ENCODE assay signal across 1 cellular context in the genomic region with DNA sequence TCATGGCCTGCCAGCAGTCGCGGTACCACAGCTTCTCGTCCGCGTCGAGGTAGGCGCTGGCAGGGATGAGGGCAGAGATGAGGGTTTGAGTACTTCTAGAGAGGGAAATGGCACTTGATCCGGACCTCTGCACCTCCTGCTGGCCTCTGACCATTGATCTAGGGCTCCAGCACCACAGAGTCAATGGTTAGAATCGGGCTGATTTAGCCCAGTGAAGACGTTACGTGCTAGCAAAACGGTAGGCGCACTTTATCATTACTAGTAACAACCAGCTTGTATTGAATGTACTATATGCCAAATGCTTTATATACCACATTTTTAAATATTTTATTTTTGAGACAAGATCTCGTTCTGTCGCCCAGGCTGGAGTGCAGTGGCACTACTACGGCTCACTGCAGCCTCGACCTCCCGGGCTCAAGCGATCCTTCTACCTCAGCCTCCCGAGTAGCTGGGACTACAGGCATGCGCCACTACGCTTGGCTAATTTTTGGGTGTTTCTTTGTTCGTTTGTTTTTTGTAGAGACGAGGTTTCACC.
A peak's percentile ranks its signal among the peaks of the same experiment; 100 is the strongest.
TF ChIP-seq lines count a peak whose summit lies in the region.

No MANE protein-coding gene starts in this region.

TF ChIP-seq in HepG2, 621 proteins besides CTCF, POLR2A, EP300 and RAD21 (continued from another document):
- TF ChIP-seq, protein P1, sequence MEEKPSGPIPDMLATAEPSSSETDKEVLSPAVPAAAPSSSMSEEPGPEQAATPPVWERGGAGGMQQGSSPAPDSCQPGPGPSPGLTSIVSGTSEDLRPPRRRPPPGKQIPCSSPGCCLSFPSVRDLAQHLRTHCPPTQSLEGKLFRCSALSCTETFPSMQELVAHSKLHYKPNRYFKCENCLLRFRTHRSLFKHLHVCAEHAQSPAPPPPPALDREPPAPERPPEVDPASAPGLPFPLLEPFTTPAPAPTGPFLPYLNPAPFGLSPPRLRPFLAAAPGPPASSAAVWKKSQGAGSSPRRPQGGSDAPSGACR (CRISPR knock-in tag; IDR thresholded peaks at IDR 0.05): no peak
- TF ChIP-seq XRCC5 (optimal IDR thresholded peaks at IDR 0.05; ENCODE audit: low read length) (no peak), FOXP1 (IDR thresholded peaks at IDR 0.05) (no peak), FOXP1 (CRISPR knock-in tag; IDR thresholded peaks at IDR 0.05) (peak; percentile 6; the same call in 1 of the 2 replicates), KMT2B (CRISPR knock-in tag; IDR thresholded peaks at IDR 0.05) (no peak; the same call in 1 of the 2 replicates), ZNF652 (CRISPR knock-in tag; IDR thresholded peaks at IDR 0.05; ENCODE audit: borderline replicate concordance, low read depth) (no peak), DMAP1 (CRISPR knock-in tag; IDR thresholded peaks at IDR 0.05) (no peak), ZNF724P (CRISPR knock-in tag; IDR thresholded peaks at IDR 0.05; ENCODE audit: borderline replicate concordance) (0 out of 2 replicates have a peak, but pooled peaks have one; percentile 27), ZNF557 (CRISPR knock-in tag; IDR thresholded peaks at IDR 0.05) (no peak), HNRNPK (IDR thresholded peaks at IDR 0.05; ENCODE audit: low read depth, low read length, poor library complexity, severe bottlenecking) (no peak), HNRNPLL (IDR thresholded peaks at IDR 0.05; ENCODE audit: low read depth, low read length, poor library complexity, severe bottlenecking) (no peak), SPEN (CRISPR knock-in tag; IDR thresholded peaks at IDR 0.05; ENCODE audit: low read depth) (peak; percentile 5; the same call in 1 of the 2 replicates), ZNF713 (CRISPR knock-in tag; IDR thresholded peaks at IDR 0.05) (0 out of 2 replicates have a peak, but pooled peaks have one; percentile 44), HDAC6 (IDR thresholded peaks at IDR 0.05; ENCODE audit: low read depth, low read length) (no peak), SCMH1 (CRISPR knock-in tag; IDR thresholded peaks at IDR 0.05; ENCODE audit: borderline replicate concordance) (no peak), POLR2AphosphoS5 (IDR thresholded peaks at IDR 0.05; ENCODE audit: low read depth, low read length) (no peak), MEF2D (CRISPR knock-in tag; IDR thresholded peaks at IDR 0.05) (no peak), ARNTL (CRISPR knock-in tag; IDR thresholded peaks at IDR 0.05) (peak; percentile 23; the same call in 1 of the 2 replicates), ZBTB1 (CRISPR knock-in tag; IDR thresholded peaks at IDR 0.05; ENCODE audit: borderline replicate concordance) (no peak), ZNF75D (CRISPR knock-in tag; IDR thresholded peaks at IDR 0.05; ENCODE audit: borderline replicate concordance) (no peak), PCBP2 (optimal IDR thresholded peaks at IDR 0.05; ENCODE audit: low read depth, low read length, poor library complexity, severe bottlenecking) (no peak), TEAD3 (CRISPR knock-in tag; optimal IDR thresholded peaks at IDR 0.05; ENCODE audit: borderline replicate concordance) (no peak)
- TF ChIP-seq, protein P2, sequence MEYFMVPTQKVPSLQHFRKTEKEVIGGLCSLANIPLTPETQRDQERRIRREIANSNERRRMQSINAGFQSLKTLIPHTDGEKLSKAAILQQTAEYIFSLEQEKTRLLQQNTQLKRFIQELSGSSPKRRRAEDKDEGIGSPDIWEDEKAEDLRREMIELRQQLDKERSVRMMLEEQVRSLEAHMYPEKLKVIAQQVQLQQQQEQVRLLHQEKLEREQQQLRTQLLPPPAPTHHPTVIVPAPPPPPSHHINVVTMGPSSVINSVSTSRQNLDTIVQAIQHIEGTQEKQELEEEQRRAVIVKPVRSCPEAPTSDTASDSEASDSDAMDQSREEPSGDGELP (IDR thresholded peaks at IDR 0.05; ENCODE audit: borderline replicate concordance, low read depth): 0 out of 2 replicates have a peak, but pooled peaks have one; percentile 31
- TF ChIP-seq, protein P3, sequence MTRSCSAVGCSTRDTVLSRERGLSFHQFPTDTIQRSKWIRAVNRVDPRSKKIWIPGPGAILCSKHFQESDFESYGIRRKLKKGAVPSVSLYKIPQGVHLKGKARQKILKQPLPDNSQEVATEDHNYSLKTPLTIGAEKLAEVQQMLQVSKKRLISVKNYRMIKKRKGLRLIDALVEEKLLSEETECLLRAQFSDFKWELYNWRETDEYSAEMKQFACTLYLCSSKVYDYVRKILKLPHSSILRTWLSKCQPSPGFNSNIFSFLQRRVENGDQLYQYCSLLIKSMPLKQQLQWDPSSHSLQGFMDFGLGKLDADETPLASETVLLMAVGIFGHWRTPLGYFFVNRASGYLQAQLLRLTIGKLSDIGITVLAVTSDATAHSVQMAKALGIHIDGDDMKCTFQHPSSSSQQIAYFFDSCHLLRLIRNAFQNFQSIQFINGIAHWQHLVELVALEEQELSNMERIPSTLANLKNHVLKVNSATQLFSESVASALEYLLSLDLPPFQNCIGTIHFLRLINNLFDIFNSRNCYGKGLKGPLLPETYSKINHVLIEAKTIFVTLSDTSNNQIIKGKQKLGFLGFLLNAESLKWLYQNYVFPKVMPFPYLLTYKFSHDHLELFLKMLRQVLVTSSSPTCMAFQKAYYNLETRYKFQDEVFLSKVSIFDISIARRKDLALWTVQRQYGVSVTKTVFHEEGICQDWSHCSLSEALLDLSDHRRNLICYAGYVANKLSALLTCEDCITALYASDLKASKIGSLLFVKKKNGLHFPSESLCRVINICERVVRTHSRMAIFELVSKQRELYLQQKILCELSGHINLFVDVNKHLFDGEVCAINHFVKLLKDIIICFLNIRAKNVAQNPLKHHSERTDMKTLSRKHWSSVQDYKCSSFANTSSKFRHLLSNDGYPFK (CRISPR knock-in tag; IDR thresholded peaks at IDR 0.05; ENCODE audit: borderline replicate concordance): no peak
- TF ChIP-seq, protein P4, sequence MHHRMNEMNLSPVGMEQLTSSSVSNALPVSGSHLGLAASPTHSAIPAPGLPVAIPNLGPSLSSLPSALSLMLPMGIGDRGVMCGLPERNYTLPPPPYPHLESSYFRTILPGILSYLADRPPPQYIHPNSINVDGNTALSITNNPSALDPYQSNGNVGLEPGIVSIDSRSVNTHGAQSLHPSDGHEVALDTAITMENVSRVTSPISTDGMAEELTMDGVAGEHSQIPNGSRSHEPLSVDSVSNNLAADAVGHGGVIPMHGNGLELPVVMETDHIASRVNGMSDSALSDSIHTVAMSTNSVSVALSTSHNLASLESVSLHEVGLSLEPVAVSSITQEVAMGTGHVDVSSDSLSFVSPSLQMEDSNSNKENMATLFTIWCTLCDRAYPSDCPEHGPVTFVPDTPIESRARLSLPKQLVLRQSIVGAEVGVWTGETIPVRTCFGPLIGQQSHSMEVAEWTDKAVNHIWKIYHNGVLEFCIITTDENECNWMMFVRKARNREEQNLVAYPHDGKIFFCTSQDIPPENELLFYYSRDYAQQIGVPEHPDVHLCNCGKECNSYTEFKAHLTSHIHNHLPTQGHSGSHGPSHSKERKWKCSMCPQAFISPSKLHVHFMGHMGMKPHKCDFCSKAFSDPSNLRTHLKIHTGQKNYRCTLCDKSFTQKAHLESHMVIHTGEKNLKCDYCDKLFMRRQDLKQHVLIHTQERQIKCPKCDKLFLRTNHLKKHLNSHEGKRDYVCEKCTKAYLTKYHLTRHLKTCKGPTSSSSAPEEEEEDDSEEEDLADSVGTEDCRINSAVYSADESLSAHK (CRISPR knock-in tag; IDR thresholded peaks at IDR 0.05; ENCODE audit: borderline replicate concordance): 0 out of 2 replicates have a peak, but pooled peaks have one; percentile 19
- TF ChIP-seq, protein P5, sequence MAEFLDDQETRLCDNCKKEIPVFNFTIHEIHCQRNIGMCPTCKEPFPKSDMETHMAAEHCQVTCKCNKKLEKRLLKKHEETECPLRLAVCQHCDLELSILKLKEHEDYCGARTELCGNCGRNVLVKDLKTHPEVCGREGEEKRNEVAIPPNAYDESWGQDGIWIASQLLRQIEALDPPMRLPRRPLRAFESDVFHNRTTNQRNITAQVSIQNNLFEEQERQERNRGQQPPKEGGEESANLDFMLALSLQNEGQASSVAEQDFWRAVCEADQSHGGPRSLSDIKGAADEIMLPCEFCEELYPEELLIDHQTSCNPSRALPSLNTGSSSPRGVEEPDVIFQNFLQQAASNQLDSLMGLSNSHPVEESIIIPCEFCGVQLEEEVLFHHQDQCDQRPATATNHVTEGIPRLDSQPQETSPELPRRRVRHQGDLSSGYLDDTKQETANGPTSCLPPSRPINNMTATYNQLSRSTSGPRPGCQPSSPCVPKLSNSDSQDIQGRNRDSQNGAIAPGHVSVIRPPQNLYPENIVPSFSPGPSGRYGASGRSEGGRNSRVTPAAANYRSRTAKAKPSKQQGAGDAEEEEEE (CRISPR knock-in tag; IDR thresholded peaks at IDR 0.05; ENCODE audit: borderline replicate concordance): no peak
- TF ChIP-seq, protein P6, sequence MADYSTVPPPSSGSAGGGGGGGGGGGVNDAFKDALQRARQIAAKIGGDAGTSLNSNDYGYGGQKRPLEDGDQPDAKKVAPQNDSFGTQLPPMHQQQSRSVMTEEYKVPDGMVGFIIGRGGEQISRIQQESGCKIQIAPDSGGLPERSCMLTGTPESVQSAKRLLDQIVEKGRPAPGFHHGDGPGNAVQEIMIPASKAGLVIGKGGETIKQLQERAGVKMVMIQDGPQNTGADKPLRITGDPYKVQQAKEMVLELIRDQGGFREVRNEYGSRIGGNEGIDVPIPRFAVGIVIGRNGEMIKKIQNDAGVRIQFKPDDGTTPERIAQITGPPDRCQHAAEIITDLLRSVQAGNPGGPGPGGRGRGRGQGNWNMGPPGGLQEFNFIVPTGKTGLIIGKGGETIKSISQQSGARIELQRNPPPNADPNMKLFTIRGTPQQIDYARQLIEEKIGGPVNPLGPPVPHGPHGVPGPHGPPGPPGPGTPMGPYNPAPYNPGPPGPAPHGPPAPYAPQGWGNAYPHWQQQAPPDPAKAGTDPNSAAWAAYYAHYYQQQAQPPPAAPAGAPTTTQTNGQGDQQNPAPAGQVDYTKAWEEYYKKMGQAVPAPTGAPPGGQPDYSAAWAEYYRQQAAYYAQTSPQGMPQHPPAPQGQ (CRISPR knock-in tag; IDR thresholded peaks at IDR 0.05; ENCODE audit: borderline replicate concordance): no peak
- TF ChIP-seq, protein P7, sequence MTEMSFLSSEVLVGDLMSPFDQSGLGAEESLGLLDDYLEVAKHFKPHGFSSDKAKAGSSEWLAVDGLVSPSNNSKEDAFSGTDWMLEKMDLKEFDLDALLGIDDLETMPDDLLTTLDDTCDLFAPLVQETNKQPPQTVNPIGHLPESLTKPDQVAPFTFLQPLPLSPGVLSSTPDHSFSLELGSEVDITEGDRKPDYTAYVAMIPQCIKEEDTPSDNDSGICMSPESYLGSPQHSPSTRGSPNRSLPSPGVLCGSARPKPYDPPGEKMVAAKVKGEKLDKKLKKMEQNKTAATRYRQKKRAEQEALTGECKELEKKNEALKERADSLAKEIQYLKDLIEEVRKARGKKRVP (CRISPR knock-in tag; IDR thresholded peaks at IDR 0.05): no peak
- TF ChIP-seq, protein P8, sequence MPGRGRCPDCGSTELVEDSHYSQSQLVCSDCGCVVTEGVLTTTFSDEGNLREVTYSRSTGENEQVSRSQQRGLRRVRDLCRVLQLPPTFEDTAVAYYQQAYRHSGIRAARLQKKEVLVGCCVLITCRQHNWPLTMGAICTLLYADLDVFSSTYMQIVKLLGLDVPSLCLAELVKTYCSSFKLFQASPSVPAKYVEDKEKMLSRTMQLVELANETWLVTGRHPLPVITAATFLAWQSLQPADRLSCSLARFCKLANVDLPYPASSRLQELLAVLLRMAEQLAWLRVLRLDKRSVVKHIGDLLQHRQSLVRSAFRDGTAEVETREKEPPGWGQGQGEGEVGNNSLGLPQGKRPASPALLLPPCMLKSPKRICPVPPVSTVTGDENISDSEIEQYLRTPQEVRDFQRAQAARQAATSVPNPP (CRISPR knock-in tag; IDR thresholded peaks at IDR 0.05): no peak
- TF ChIP-seq, protein P9, sequence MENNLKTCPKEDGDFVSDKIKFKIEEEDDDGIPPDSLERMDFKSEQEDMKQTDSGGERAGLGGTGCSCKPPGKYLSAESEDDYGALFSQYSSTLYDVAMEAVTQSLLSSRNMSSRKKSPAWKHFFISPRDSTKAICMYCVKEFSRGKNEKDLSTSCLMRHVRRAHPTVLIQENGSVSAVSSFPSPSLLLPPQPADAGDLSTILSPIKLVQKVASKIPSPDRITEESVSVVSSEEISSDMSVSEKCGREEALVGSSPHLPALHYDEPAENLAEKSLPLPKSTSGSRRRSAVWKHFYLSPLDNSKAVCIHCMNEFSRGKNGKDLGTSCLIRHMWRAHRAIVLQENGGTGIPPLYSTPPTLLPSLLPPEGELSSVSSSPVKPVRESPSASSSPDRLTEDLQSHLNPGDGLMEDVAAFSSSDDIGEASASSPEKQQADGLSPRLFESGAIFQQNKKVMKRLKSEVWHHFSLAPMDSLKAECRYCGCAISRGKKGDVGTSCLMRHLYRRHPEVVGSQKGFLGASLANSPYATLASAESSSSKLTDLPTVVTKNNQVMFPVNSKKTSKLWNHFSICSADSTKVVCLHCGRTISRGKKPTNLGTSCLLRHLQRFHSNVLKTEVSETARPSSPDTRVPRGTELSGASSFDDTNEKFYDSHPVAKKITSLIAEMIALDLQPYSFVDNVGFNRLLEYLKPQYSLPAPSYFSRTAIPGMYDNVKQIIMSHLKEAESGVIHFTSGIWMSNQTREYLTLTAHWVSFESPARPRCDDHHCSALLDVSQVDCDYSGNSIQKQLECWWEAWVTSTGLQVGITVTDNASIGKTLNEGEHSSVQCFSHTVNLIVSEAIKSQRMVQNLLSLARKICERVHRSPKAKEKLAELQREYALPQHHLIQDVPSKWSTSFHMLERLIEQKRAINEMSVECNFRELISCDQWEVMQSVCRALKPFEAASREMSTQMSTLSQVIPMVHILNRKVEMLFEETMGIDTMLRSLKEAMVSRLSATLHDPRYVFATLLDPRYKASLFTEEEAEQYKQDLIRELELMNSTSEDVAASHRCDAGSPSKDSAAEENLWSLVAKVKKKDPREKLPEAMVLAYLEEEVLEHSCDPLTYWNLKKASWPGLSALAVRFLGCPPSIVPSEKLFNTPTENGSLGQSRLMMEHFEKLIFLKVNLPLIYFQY (CRISPR knock-in tag; IDR thresholded peaks at IDR 0.05; ENCODE audit: borderline replicate concordance): no peak
- TF ChIP-seq, protein P10, sequence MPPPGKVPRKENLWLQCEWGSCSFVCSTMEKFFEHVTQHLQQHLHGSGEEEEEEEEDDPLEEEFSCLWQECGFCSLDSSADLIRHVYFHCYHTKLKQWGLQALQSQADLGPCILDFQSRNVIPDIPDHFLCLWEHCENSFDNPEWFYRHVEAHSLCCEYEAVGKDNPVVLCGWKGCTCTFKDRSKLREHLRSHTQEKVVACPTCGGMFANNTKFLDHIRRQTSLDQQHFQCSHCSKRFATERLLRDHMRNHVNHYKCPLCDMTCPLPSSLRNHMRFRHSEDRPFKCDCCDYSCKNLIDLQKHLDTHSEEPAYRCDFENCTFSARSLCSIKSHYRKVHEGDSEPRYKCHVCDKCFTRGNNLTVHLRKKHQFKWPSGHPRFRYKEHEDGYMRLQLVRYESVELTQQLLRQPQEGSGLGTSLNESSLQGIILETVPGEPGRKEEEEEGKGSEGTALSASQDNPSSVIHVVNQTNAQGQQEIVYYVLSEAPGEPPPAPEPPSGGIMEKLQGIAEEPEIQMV (CRISPR knock-in tag; IDR thresholded peaks at IDR 0.05; ENCODE audit: low read depth): no peak; the same call in 1 of the 2 replicates
